Comparison of ENCODE assay signal across 10 cellular contexts in the genomic region with DNA sequence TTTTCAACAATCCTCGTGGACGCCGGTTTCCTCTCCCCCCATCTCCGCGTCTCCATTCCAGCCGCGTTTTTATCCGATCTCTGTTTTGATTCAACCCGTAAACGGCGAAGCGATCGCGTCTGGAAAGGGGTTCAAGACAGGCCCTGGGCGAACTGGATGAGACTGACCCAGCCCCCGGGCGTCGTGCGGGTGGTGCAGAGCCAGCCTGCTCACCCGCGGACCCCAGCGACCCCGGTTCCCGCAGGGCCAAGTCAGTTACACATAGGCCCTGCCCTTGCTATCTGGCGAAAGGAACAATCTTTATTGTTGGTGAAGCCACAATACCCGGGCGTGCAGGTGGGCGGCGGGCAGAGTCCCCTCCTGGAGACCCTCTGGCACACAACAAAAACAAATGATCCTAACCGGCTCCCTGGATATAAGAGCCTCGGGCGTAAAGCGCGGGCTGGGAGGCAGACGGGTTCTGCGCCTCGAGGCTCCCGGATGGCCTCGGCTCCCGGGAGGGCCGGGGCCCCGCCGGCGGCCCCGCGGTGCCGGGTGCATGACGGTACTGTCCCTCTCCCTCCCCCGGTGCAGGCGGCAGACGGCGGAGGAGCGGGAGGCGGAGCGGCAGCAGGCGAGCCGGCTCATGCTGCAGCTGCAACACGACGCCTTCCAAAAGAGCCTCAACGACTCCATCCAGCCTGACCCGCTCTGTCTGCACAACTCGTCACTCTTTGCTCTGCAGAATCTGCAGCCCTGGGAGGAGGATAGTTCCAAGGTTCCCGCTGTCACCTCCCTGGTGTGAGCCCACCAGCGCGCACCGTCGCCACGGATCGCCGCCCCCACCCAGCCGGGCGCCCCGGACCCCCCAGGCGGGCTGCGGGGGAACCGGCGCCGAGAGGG. TPM values are rescaled to one million over a fixed set of nuclear protein-coding genes. Genes with fewer than 3 reads are reported as not detected.
DNase-seq lines count a peak whose midpoint lies in the region; ATAC-seq and TF ChIP-seq lines count a peak whose summit lies in the region.
"Had no signal": no experiment of that assay in that cellular context is flagged by ENCODE, and none has a peak within 500 bp of the region (broad histone marks: within the 10 kb centered on the region; RNA-seq: fewer than 3 reads in every experiment).

No MANE protein-coding gene starts in this region.

- no TSS peak for BruUV-seq in A673 (replicated peaks; lab: Mats Ljungman, UMichigan)

- H3K27me3 ChIP-seq in A673 (replicated peaks; ENCODE audit: insufficient read depth, low read depth, low read length, poor library complexity), result peaks cover 100% of the 10 kb centered on the region
- peaks cover 39% of the 10 kb centered on the region for H3K27me3 ChIP-seq in effector memory CD4-positive, alpha-beta T cell (replicated peaks; ENCODE audit: control insufficient read depth, insufficient read depth, low read length, poor library complexity, severe bottlenecking)

- H3K4me3 Mint-ChIP-seq in activated T-cell treated with anti-CD3 and anti-CD28 coated beads, Interleukin-2, amount 50 U/mL, for 72 hours, result peak overlapping the region; percentile 78 to 79

- H3K9me3 Mint-ChIP-seq in activated T-cell treated with anti-CD3 and anti-CD28 coated beads, Interleukin-2, amount 50 U/mL, for 72 hours, result no peaks in the 10 kb centered on the region

- H3K27ac Mint-ChIP-seq in activated T-cell treated with anti-CD3 and anti-CD28 coated beads, Interleukin-2, amount 50 U/mL, for 72 hours, result peak overlapping the region; percentile 85

- no peaks in the 10 kb centered on the region for H3K9me3 ChIP-seq in A673 (ENCODE audit: low read depth, low read length, poor library complexity, severe bottlenecking)
- H3K9me3 ChIP-seq in effector memory CD4-positive, alpha-beta T cell (ENCODE audit: control insufficient read depth, low read length), result no peaks in the 10 kb centered on the region

- peaks cover 1 to 5% of the 10 kb centered on the region in 2 donors for H3K36me3 Mint-ChIP-seq in activated T-cell treated with anti-CD3 and anti-CD28 coated beads, Interleukin-2, amount 50 U/mL, for 72 hours (ENCODE audit: insufficient read depth in 2 of 2)

- in situ Hi-C loops in G401 (cut with HindIII; ENCODE audit: low sequenced_read_pairs), result no loop called here

- H3K4me1 Mint-ChIP-seq in activated T-cell treated with anti-CD3 and anti-CD28 coated beads, Interleukin-2, amount 50 U/mL, for 72 hours (ENCODE audit: low read depth), result peaks cover 29% of the 10 kb centered on the region

- CTCF ChIA-PET in A673 (lab: Charles Lee), result interaction anchor here (0.6 kb wide), 1 partner anchor 1759 kb away, joined by 3 read pairs; no protein-coding TSS in a partner anchor

- H3K27me3 Mint-ChIP-seq in activated T-cell treated with anti-CD3 and anti-CD28 coated beads, Interleukin-2, amount 50 U/mL, for 72 hours (ENCODE audit: low read depth), result peaks cover 61% of the 10 kb centered on the region

- H3K27ac ChIP-seq in A673 (ENCODE audit: low read depth, low read length, poor library complexity, severe bottlenecking), result no peak overlapping the region
- H3K27ac ChIP-seq in effector memory CD4-positive, alpha-beta T cell (ENCODE audit: insufficient read depth, low read length, poor library complexity, severe bottlenecking), result no peak overlapping the region
- H3K27ac ChIP-seq: epithelial cell of prostate had no signal

- H3K4me3 ChIP-seq in A673 (ENCODE audit: low read depth, low read length, poor library complexity, severe bottlenecking), result no peak overlapping the region
- no peak overlapping the region for H3K4me3 ChIP-seq in effector memory CD4-positive, alpha-beta T cell (ENCODE audit: insufficient read depth, low read depth, low read length, poor library complexity, severe bottlenecking)

- no peak for TF ChIP-seq CTCF in A673 (conservative IDR thresholded peaks at IDR 0.05; ENCODE audit: low read depth, low read length)

- intact Hi-C loops in A673 (cut with micrococcal nuclease; ENCODE audit: unreplicated experiment), result no loop called here

- DNase-seq in A673 (ENCODE audit: low spot score) (peak; percentile 29), G401 (ENCODE audit: low spot score) (peak; percentile 37), left lobe of liver (ENCODE audit: low spot score) (peak; percentile 37), CD1c-positive myeloid dendritic cell (ENCODE audit: extremely low spot score) (no peak)
- DNase-seq in activated T-cell treated with anti-CD3 and anti-CD28 coated beads, Interleukin-2, amount 50 U/mL, for 72 hours, result peak; percentile 12 to 22
- no peak for DNase-seq in effector memory CD4-positive, alpha-beta T cell

- H3K4me1 ChIP-seq in A673 (ENCODE audit: insufficient read depth, low read length, poor library complexity, severe bottlenecking), result no peaks in the 10 kb centered on the region
- peaks cover 23% of the 10 kb centered on the region for H3K4me1 ChIP-seq in effector memory CD4-positive, alpha-beta T cell (ENCODE audit: control insufficient read depth, insufficient read depth, low read length, poor library complexity, severe bottlenecking)

- peak; percentile 28 to 30 for ATAC-seq in activated T-cell treated with anti-CD3 and anti-CD28 coated beads, Interleukin-2, amount 50 U/mL, for 72 hours (replicated peaks in 1 of 2)
- ATAC-seq in left lobe of liver (peak; percentile 45), HG02981 (IDR thresholded peaks at IDR 0.05; ENCODE audit: unreplicated experiment) (no peak), GM21381 (IDR thresholded peaks at IDR 0.05; ENCODE audit: unreplicated experiment) (no peak)

- no peaks in the 10 kb centered on the region for H3K36me3 ChIP-seq in A673 (ENCODE audit: insufficient read depth, low read length, poor library complexity, severe bottlenecking)
- no peaks in the 10 kb centered on the region for H3K36me3 ChIP-seq in effector memory CD4-positive, alpha-beta T cell (ENCODE audit: control insufficient read depth, insufficient read depth, low read length)

- POLR2A ChIA-PET in A673 (lab: Charles Lee; ENCODE audit: low non-redundant PET), result no interaction called here

RNA-seq across cellular contexts. Expression of gene TLX3, which starts 2.0 kb away (rescaled TPM):
- not detected in 2 replicates for total RNA-seq in A673 (2021)
- total RNA-seq in G401 (2014; rRNA removed; shearing (Covaris generic)), result not detected in 2 replicates
- not detected for total RNA-seq in activated T-cell treated with anti-CD3 and anti-CD28 coated beads, Interleukin-2, amount 50 U/mL, for 72 hours
- total RNA-seq in left lobe of liver, result not detected
- total RNA-seq: T-helper 2 cell treated with Interferon-gamma antibody and Interleukin-4, amounts not matched to agents 100 ng/mL and 5 ng/mL, for 36 hours had no signal

Comparison
In these comparisons a context has a peak if more than half of its experiments do, and no peak if none do; other contexts are left out.
1. DNase-seq: peak in A673 (single experiment), G401 (single experiment), activated T-cell treated with anti-CD3 and anti-CD28 coated beads, Interleukin-2, amount 50 U/mL, for 72 hours (2 of 2) and left lobe of liver (single experiment); none in CD1c-positive myeloid dendritic cell (single experiment) and effector memory CD4-positive, alpha-beta T cell (0 of 3).
2. ATAC-seq: peak in activated T-cell treated with anti-CD3 and anti-CD28 coated beads, Interleukin-2, amount 50 U/mL, for 72 hours (2 of 2) and left lobe of liver (single experiment); none in HG02981 (single experiment) and GM21381 (single experiment).